ENCODE assay signal across 8 cellular contexts in the genomic region with DNA sequence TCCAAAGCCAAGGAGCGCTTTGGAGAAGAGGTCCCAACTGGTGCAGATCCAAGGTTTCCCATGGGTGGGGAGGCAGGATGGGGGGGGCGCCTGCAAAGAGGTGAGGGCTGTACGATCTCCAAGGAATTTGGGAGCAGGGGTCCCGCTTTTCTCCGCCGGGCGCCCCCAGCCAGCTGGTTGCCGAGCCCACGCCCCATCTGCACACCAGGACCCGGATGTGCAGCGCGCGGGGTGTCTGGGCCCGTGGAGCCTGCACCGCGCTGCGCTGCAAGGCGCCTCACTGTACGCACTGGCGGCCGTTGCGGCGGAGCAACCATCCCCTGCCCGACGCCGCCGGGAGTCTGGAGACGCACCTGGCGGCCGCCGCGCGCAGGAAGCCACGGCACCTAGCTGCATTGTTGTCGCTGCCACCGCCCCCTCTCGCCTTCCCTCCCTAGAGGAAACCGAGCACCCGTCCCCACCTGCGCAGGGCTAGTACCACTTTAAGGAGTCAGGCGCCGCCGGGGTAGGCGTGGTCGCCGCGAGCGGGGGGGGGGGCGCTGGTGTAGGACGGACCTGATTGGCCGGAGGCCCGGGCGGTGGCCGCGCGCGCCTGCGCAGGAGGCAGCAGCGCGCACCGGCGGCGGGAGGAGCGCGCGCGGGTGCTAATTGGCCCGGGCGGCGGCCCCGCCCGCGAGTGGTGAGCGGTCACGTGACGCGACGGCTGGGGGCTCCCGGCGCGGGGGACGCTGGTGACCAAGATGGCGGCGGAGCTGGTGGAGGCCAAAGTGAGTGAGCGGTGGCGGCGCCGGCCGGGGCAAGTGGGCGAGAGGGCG. TPM values are rescaled to one million over a fixed set of nuclear protein-coding genes. Genes with fewer than 3 reads are reported as not detected.
A peak's percentile ranks its signal among the peaks of the same experiment; 100 is the strongest.
DNase-seq lines count a peak whose midpoint lies in the region; ATAC-seq and TF ChIP-seq lines count a peak whose summit lies in the region.

A gene with protein sequence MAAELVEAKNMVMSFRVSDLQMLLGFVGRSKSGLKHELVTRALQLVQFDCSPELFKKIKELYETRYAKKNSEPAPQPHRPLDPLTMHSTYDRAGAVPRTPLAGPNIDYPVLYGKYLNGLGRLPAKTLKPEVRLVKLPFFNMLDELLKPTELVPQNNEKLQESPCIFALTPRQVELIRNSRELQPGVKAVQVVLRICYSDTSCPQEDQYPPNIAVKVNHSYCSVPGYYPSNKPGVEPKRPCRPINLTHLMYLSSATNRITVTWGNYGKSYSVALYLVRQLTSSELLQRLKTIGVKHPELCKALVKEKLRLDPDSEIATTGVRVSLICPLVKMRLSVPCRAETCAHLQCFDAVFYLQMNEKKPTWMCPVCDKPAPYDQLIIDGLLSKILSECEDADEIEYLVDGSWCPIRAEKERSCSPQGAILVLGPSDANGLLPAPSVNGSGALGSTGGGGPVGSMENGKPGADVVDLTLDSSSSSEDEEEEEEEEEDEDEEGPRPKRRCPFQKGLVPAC (plus strand): TSS at position 716 of the 815 bp plus-strand sequence. CDS start 25 bp downstream, at position 741.

- peak; percentile 90 for ATAC-seq in HG02678 (IDR thresholded peaks at IDR 0.05; ENCODE audit: unreplicated experiment)
- ATAC-seq in activated naive CD8-positive, alpha-beta T cell treated with anti-CD3 and anti-CD28 coated beads, Interleukin-2, amount 50 U/mL, for 24 hours = peak; percentile 97

- H3K36me3 ChIP-seq in cardiac muscle cell (no peaks in the 10 kb centered on the region), transverse colon (no peaks in the 10 kb centered on the region)

- no peak for TF ChIP-seq EP300 in transverse colon (IDR thresholded peaks at IDR 0.05; ENCODE audit: low read depth)

- DNase-seq in GM12865 (ENCODE audit: low read depth) (peak; percentile 98), NCI-H1417 (lab: John Stamatoyannopoulos, UW) (peak; percentile 98 to 99 (median 99)), SW480 (ENCODE audit: low spot score) (peak; percentile 90), cardiac muscle cell (ENCODE audit: low read depth in 1 of 2, low spot score in 1 of 2) (peak; percentile 96 to 99), pons (ENCODE audit: low spot score) (peak; percentile 92), transverse colon (peak; percentile 96)
- peak; percentile 94 for DNase-seq in activated naive CD8-positive, alpha-beta T cell treated with anti-CD3 and anti-CD28 coated beads, Interleukin-2, amount 50 U/mL, for 24 hours

- intact Hi-C loops in transverse colon (cut with DNase I; ENCODE audit: low total_unique reads) = no loop called here

- H3K36me3 Mint-ChIP-seq in activated naive CD8-positive, alpha-beta T cell treated with anti-CD3 and anti-CD28 coated beads, Interleukin-2, amount 50 U/mL, for 24 hours (ENCODE audit: low read depth) = no peaks in the 10 kb centered on the region

- H3K4me3 ChIP-seq in GM12865 (ENCODE audit: low read depth, low read length) (peak within 1 kb of the TSS; percentile 92), cardiac muscle cell (peak within 1 kb of the TSS; percentile 90), transverse colon (peak within 1 kb of the TSS; percentile 88 to 98 (median 92))

- peak within 1 kb of the TSS; percentile 80 for H3K27ac Mint-ChIP-seq in activated naive CD8-positive, alpha-beta T cell treated with anti-CD3 and anti-CD28 coated beads, Interleukin-2, amount 50 U/mL, for 24 hours

- peak within 1 kb of the TSS; percentile 86 for H3K4me3 Mint-ChIP-seq in activated naive CD8-positive, alpha-beta T cell treated with anti-CD3 and anti-CD28 coated beads, Interleukin-2, amount 50 U/mL, for 24 hours

- no peaks in the 10 kb centered on the region for H3K27me3 Mint-ChIP-seq in activated naive CD8-positive, alpha-beta T cell treated with anti-CD3 and anti-CD28 coated beads, Interleukin-2, amount 50 U/mL, for 24 hours

- H3K4me1 ChIP-seq in cardiac muscle cell (ENCODE audit: low read depth) (peaks cover 30% of the 10 kb centered on the region), transverse colon (peaks cover 36 to 45% (median 40%) of the 10 kb centered on the region in 4 donors)

- WGBS in transverse colon (ENCODE audit: low coverage in 1 of 2), 2 donors = 0 to 1% methylated on average over 1 to 68 of the region's 91 CpGs

- H3K4me1 Mint-ChIP-seq in activated naive CD8-positive, alpha-beta T cell treated with anti-CD3 and anti-CD28 coated beads, Interleukin-2, amount 50 U/mL, for 24 hours = peaks cover 21% of the 10 kb centered on the region

- H3K9me3 ChIP-seq in cardiac muscle cell (ENCODE audit: low read depth) (no peaks in the 10 kb centered on the region), transverse colon (no peaks in the 10 kb centered on the region)

- in situ Hi-C loops in transverse colon (cut with MboI; ENCODE audit: low pct_ligation_motif_present in 1 of 4, low pct_unique_long_range_greater_than_20kb in 1 of 4, low sequenced_read_pairs in 3 of 4) = no loop called here

- H3K27me3 ChIP-seq in cardiac muscle cell (no peaks in the 10 kb centered on the region), transverse colon (no peaks in the 10 kb centered on the region)

- H3K27ac ChIP-seq in cardiac muscle cell (peak within 1 kb of the TSS; percentile 81), transverse colon (peak within 1 kb of the TSS; percentile 90 to 93 (median 91))

- TF ChIP-seq POLR2A in transverse colon (IDR thresholded peaks at IDR 0.05) = peak; percentile 56

- H3K9me3 Mint-ChIP-seq in activated naive CD8-positive, alpha-beta T cell treated with anti-CD3 and anti-CD28 coated beads, Interleukin-2, amount 50 U/mL, for 24 hours = no peaks in the 10 kb centered on the region

- TF ChIP-seq CTCF in GM12865 (IDR thresholded peaks at IDR 0.05; ENCODE audit: insufficient read depth, low read depth, low read length, missing control alignments) (no peak), cardiac muscle cell (IDR thresholded peaks at IDR 0.05; ENCODE audit: low read depth, low read length) (no peak), transverse colon (IDR thresholded peaks at IDR 0.05) (no peak)

RNA-seq across cellular contexts. Expression of the gene that starts here (rescaled TPM):
- 32.6 and 35.4 TPM in 2 replicates for total RNA-seq in cardiac muscle cell
- 9.6 and 11.3 TPM in 2 replicates for polyA plus RNA-seq in cardiac muscle cell
- 100 to 1,000 TPM in 1 of 4 donors, 10 to 100 TPM in 3; 15.5 to 110 (median 23.0) TPM for total RNA-seq in transverse colon

Comparison
In these comparisons a context has a peak if more than half of its experiments do, and no peak if none do; other contexts are left out.
1. Peak in every context shown above with its lines: DNase-seq, ATAC-seq, H3K4me3 ChIP-seq and H3K27ac ChIP-seq.